Comparison of ENCODE assay signal across 8 cellular contexts in the genomic region with DNA sequence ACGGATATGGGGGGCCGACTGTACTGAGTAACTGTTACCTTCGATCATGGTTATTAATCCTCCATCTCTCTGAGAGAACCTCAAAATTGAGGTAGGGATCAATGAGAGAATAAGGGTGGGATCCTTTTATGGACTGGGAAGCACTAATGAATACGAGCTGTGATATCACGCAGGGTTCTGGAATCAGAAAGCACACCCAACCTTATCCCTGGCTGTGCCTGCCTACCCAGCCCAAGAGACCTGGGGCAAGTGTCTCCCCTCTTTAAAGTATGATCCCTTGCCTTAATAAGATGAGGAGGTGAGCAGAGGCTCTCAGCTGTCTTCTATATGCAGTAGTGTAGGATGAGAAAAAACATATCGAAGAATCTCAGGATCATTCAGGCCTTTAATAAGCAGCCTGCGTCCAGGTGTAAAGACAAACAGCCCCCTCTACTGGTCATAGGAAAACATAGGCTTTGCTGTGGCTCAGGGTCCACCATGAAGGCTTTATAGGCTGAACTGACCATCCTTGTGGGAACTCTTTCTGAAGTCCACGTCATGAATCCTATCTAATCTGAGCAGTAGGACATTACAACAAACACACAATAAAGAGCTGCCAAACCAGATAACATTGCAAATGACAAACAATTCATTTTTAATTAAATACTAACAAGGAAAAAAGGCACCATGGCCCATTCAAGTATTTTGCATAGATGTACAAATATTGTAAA. TPM values are rescaled to one million over a fixed set of nuclear protein-coding genes. Genes with fewer than 3 reads are reported as not detected.
DNase-seq lines count a peak whose midpoint lies in the region; ATAC-seq and TF ChIP-seq lines count a peak whose summit lies in the region.

No MANE protein-coding gene starts in this region.

- intact Hi-C loops in CD14-positive monocyte (cut with micrococcal nuclease) (loop anchor here (5.0 kb wide), 3 partner anchors 45 to 150 kb away; a partner anchor contains a TSS), lower lobe of right lung (cut with DNase I) (no loop called here)

- H3K27me3 ChIP-seq in lower lobe of right lung (ENCODE audit: low read depth), result no peaks in the 10 kb centered on the region

- H3K27ac Mint-ChIP-seq in CD14-positive monocyte (no peak overlapping the region), type B pancreatic cell (peak overlapping the region; percentile 25)

- H3K4me1 ChIP-seq in lower lobe of right lung, result peaks cover 4% of the 10 kb centered on the region

- H3K4me3 ChIP-seq in LNCaP clone FGC (ENCODE audit: low read depth, low read length) (no peak overlapping the region), coronary artery (no peak overlapping the region), lower lobe of right lung (no peak overlapping the region)

- H3K27ac ChIP-seq in coronary artery, result no peak overlapping the region
- H3K27ac ChIP-seq in lower lobe of right lung, result no peak overlapping the region

- TF ChIP-seq CTCF in CD14-positive monocyte (IDR thresholded peaks at IDR 0.05), result peak; percentile 75
- TF ChIP-seq CTCF in LNCaP clone FGC (IDR thresholded peaks at IDR 0.05; ENCODE audit: control insufficient read depth, extremely low read depth, insufficient read depth), result peak; percentile 84
- peak; percentile 40 for TF ChIP-seq CTCF in coronary artery (IDR thresholded peaks at IDR 0.05)
- peak; percentile 76 for TF ChIP-seq CTCF in lower lobe of right lung (IDR thresholded peaks at IDR 0.05)
- peak; percentile 89 for TF ChIP-seq CTCF in type B pancreatic cell (conservative IDR thresholded peaks at IDR 0.05)

- H3K4me1 Mint-ChIP-seq in CD14-positive monocyte (peaks cover 14% of the 10 kb centered on the region), type B pancreatic cell (ENCODE audit: unreplicated experiment) (peaks cover 6% of the 10 kb centered on the region)

- H3K36me3 Mint-ChIP-seq in CD14-positive monocyte (peaks cover 59 to 64% of the 10 kb centered on the region in 2 donors), type B pancreatic cell (no peaks in the 10 kb centered on the region)

- H3K4me3 Mint-ChIP-seq in CD14-positive monocyte (no peak overlapping the region), type B pancreatic cell (no peak overlapping the region)

- no peak for DNase-seq in CD14-positive monocyte (ENCODE audit: low spot score)
- peak; percentile 34 for DNase-seq in LNCaP clone FGC (ENCODE audit: low read depth)
- peak; percentile 3 for DNase-seq in SHP77 treated with DMSO at 0.1 percent for 48 hours (lab: John Stamatoyannopoulos, UW)
- DNase-seq in coronary artery (ENCODE audit: low spot score), result no peak
- no peak for DNase-seq in lower lobe of right lung
- no peak for DNase-seq in type B pancreatic cell (ENCODE audit: extremely low spot score, unreplicated experiment)

- H3K9me3 ChIP-seq in lower lobe of right lung, result no peaks in the 10 kb centered on the region

- peaks cover 0 to 4% (median 0%) of the 10 kb centered on the region in 3 donors for H3K27me3 Mint-ChIP-seq in CD14-positive monocyte (ENCODE audit: low read depth in 3 of 3)
- no peaks in the 10 kb centered on the region for H3K27me3 Mint-ChIP-seq in type B pancreatic cell

- H3K9me3 Mint-ChIP-seq in CD14-positive monocyte (peaks cover 0 to 1% (median 0%) of the 10 kb centered on the region in 7 donors), type B pancreatic cell (no peaks in the 10 kb centered on the region)

- peaks cover 24% of the 10 kb centered on the region for H3K36me3 ChIP-seq in lower lobe of right lung

- peak; percentile 68 for ATAC-seq in GM18867 (IDR thresholded peaks at IDR 0.05; ENCODE audit: unreplicated experiment)
- ATAC-seq in lower lobe of right lung, result peak; percentile 64 to 76
- no peak for ATAC-seq in HG02840 (IDR thresholded peaks at IDR 0.05; ENCODE audit: low FRiP score, unreplicated experiment)

RNA-seq across cellular contexts. Expression of gene NIPAL4, which starts 16.8 kb away (rescaled TPM):
- under 1 TPM in 1 of 2 donors, not detected in 1; 0.04 TPM for polyA plus RNA-seq in CD14-positive monocyte
- total RNA-seq in lower lobe of right lung (not detected), type B pancreatic cell (ENCODE audit: low replicate concordance) (0.46 and 0.59 TPM in 2 replicates)

Comparison
In these comparisons a context has a peak if more than half of its experiments do, and no peak if none do; other contexts are left out.
1. DNase-seq: peak in LNCaP clone FGC (single experiment) and SHP77 treated with DMSO at 0.1 percent for 48 hours (single experiment); none in CD14-positive monocyte (single experiment), coronary artery (single experiment), lower lobe of right lung (single experiment) and type B pancreatic cell (single experiment).
2. Peak in every context shown above with its lines, with median percentiles within 50 percentile points of each other: CTCF ChIP-seq.